In genomic region chr5:179089502-179089901, GRCh38 we compare ENCODE assay signal across 9 cellular contexts. TPM values are rescaled to one million over a fixed set of nuclear protein-coding genes. Genes with fewer than 3 reads are reported as not detected.
"Had no signal": no experiment of that assay in that cellular context is flagged by ENCODE, and none has a peak within 500 bp of the region (broad histone marks: within the 10 kb centered on the region; RNA-seq: fewer than 3 reads in every experiment).

No MANE protein-coding gene starts in this region.

- DNase-seq: GM23248, GOT3, H7, KG1 had no signal

- H3K4me3 ChIP-seq: GM23248, HAP-1 had no signal

- H3K27ac ChIP-seq: GM23248 had no signal

- FAIRE-seq: HTR-8/SVneo had no signal

- ATAC-seq: HCT116 had no signal

- H3K36me3 ChIP-seq: HAP-1 had no signal

- H2AFZ ChIP-seq: GM23248 had no signal

- H3K9ac ChIP-seq: GM23248 had no signal

- H3K4me1 ChIP-seq: HAP-1 had no signal

RNA-seq across cellular contexts. Expression of gene ZNF354C, which starts 29.3 kb away (rescaled TPM):
- total RNA-seq: H4, HT-29 had no signal
